Comparison of ENCODE assay signal across 22 cellular contexts in genomic region chr5:138732933-138733332, GRCh38.
"Had no signal": no experiment of that assay in that cellular context is flagged by ENCODE, and none has a peak within 500 bp of the region (broad histone marks: within the 10 kb centered on the region; RNA-seq: fewer than 3 reads in every experiment).

No MANE protein-coding gene starts in this region.

- H3K4me3 Mint-ChIP-seq: T-cell had no signal

- H3K36me3 Mint-ChIP-seq: T-cell had no signal

- H3K4me1 Mint-ChIP-seq: T-cell had no signal

- H3K9me3 Mint-ChIP-seq: T-cell had no signal

- H3K9me3 ChIP-seq: MG63, SK-N-SH had no signal

- H3K4me2 ChIP-seq: SK-N-SH had no signal

- H3K9me2 ChIP-seq: SK-N-SH had no signal

- H3K27ac Mint-ChIP-seq: T-cell had no signal

- H3K27me3 ChIP-seq: MG63 had no signal

- H3K4me3 ChIP-seq: MG63 had no signal

- H3K27ac ChIP-seq: RWPE1 had no signal

- DNase-seq: IMR-90; Karpas-422; KG1; MG63; NCI-H1092; NCI-H1105 treated with DMSO at 0.1 percent for 48 hours; NCI-H1417 treated with DMSO at 0.1 percent for 48 hours; NCI-H1694; NCI-H187 treated with DMSO at 0.1 percent for 48 hours; NCI-H2029 treated with DMSO at 0.1 percent for 48 hours; NCI-H2171 treated with DMSO at 0.1 percent for 48 hours; NCI-H345; NCI-H446 treated with DMSO at 0.1 percent for 48 hours; NCI-H510A treated with DMSO at 0.1 percent for 48 hours; NCI-H526 treated with DMSO at 0.1 percent for 48 hours; NK-92 treated with Interleukin-12 subunit alpha and Interleukin-12 subunit beta, amount 100 ng/mL, for 24 hours; PC-3; SHP77; SK-N-SH; SW 1271; T-cell had no signal

- H3K36me3 ChIP-seq: MG63 had no signal

- H3K9ac ChIP-seq: SK-N-SH had no signal
